In genomic region chr9:96651626-96652025, GRCh38 we compare ENCODE assay signal across 7 cellular contexts. TPM values are rescaled to one million over a fixed set of nuclear protein-coding genes. Genes with fewer than 3 reads are reported as not detected.
DNase-seq lines count a peak whose midpoint lies in the region; TF ChIP-seq lines count a peak whose summit lies in the region.

No MANE protein-coding gene starts in this region.

- no peak overlapping the region for H3K4me3 Mint-ChIP-seq in nephron progenitor cell

- no peak overlapping the region for H3K27ac Mint-ChIP-seq in nephron progenitor cell

- H3K4me1 Mint-ChIP-seq in nephron progenitor cell, result peaks cover 15% of the 10 kb centered on the region

- H3K4me1 ChIP-seq in mesendoderm (ENCODE audit: control insufficient read depth, low read depth, low read length), result no peaks in the 10 kb centered on the region

- no peaks in the 10 kb centered on the region for H3K79me1 ChIP-seq in mesendoderm (ENCODE audit: low read length)

- no peak overlapping the region for H4K8ac ChIP-seq in mesendoderm (ENCODE audit: low read depth, low read length)

- H2BK15ac ChIP-seq in mesendoderm (replicated peaks; ENCODE audit: low read depth), result no peak overlapping the region

- no peak overlapping the region for H3K4me3 ChIP-seq in astrocyte of the cerebellum (ENCODE audit: low read depth, low read length)
- H3K4me3 ChIP-seq in mesendoderm (ENCODE audit: low read length), result no peak overlapping the region

- H3K27ac ChIP-seq in mesendoderm (ENCODE audit: low read depth, low read length), result no peak overlapping the region

- H3K36me3 Mint-ChIP-seq in nephron progenitor cell (ENCODE audit: low read depth), result peaks cover 27% of the 10 kb centered on the region

- in situ Hi-C loops in astrocyte of the cerebellum (cut with HindIII; ENCODE audit: low sequenced_read_pairs), result no loop called here

- no peak overlapping the region for H2BK120ac ChIP-seq in mesendoderm (ENCODE audit: low read depth, low read length)

- no peak overlapping the region for H3K56ac ChIP-seq in mesendoderm (ENCODE audit: low read length)

- no peaks in the 10 kb centered on the region for H3K79me2 ChIP-seq in mesendoderm (ENCODE audit: control insufficient read depth, insufficient read depth, low read length)

- peaks cover 9% of the 10 kb centered on the region for H3K27me3 Mint-ChIP-seq in nephron progenitor cell (ENCODE audit: low read depth, poor library complexity)

- DNase-seq in GM03348 (ENCODE audit: low spot score) (peak; percentile 14), M059J (ENCODE audit: low read depth) (peak; percentile 27), astrocyte of the cerebellum (ENCODE audit: low read depth) (peak; percentile 5), nephron progenitor cell (no peak), mesenteric fat pad (ENCODE audit: low spot score) (no peak), mesendoderm (no peak)
- DNase-seq in stimulated activated naive CD4-positive, alpha-beta T cell treated with Interleukin-2 at 50 U/mL for 16 hours (lab: John Stamatoyannopoulos, UW), result no peak

- TF ChIP-seq CTCF in astrocyte of the cerebellum (IDR thresholded peaks at IDR 0.05; ENCODE audit: low read depth, low read length, missing control alignments), result peak; percentile 30
- peak; percentile 26 for TF ChIP-seq CTCF in nephron progenitor cell (IDR thresholded peaks at IDR 0.05)

- no peak overlapping the region for H2BK5ac ChIP-seq in mesendoderm (ENCODE audit: low read length)

- no peak overlapping the region for H3K23ac ChIP-seq in mesendoderm (ENCODE audit: low read length)

- H4K5ac ChIP-seq in mesendoderm (ENCODE audit: low read length), result no peak overlapping the region

- H3K4me2 ChIP-seq in mesendoderm (ENCODE audit: low read length), result no peak overlapping the region

- H3K18ac ChIP-seq in mesendoderm (ENCODE audit: low read length), result no peak overlapping the region

- H2AK5ac ChIP-seq in mesendoderm (ENCODE audit: low read length), result no peak overlapping the region

- no peak overlapping the region for H3K4ac ChIP-seq in mesendoderm (ENCODE audit: low read depth, low read length)

- no peak overlapping the region for H3K9ac ChIP-seq in mesendoderm (ENCODE audit: low read length)

- H3K27me3 ChIP-seq in mesendoderm (ENCODE audit: insufficient read depth, low read length, poor library complexity), result no peaks in the 10 kb centered on the region

- H3K36me3 ChIP-seq in mesendoderm (ENCODE audit: control insufficient read depth, insufficient read depth, low read length), result no peaks in the 10 kb centered on the region

- no peaks in the 10 kb centered on the region for H3K9me3 Mint-ChIP-seq in nephron progenitor cell

RNA-seq across cellular contexts. Expression of gene PRXL2C, which starts 3.5 kb away (rescaled TPM):
- 20.8 and 21.8 TPM in 2 replicates for total RNA-seq in M059J (2014; rRNA removed; shearing (Covaris generic))
- 37.0 TPM for total RNA-seq in mesenteric fat pad
- polyA plus RNA-seq in mesendoderm (2013, experiment 1 of 2), result 5.2 TPM
- polyA plus RNA-seq in mesendoderm (2013, experiment 2 of 2), result 5.4 TPM

RNA-seq across cellular contexts. Expression of gene CDC14B, which starts 32.0 kb away (rescaled TPM):
- total RNA-seq in M059J (2014; rRNA removed; shearing (Covaris generic)), result 14.6 and 28.6 TPM in 2 replicates
- 37.4 TPM for total RNA-seq in mesenteric fat pad
- polyA plus RNA-seq in mesendoderm (2013, experiment 1 of 2), result 26.9 TPM
- polyA plus RNA-seq in mesendoderm (2013, experiment 2 of 2), result 26.3 TPM

Comparison
In these comparisons a context has a peak if more than half of its experiments do, and no peak if none do; other contexts are left out.
1. DNase-seq: peak in GM03348 (single experiment), M059J (single experiment) and astrocyte of the cerebellum (single experiment); none in nephron progenitor cell (single experiment), mesenteric fat pad (single experiment), mesendoderm (single experiment) and stimulated activated naive CD4-positive, alpha-beta T cell treated with Interleukin-2 at 50 U/mL for 16 hours (single experiment).